8 cellular contexts compared by ENCODE assay signal in the genomic region with DNA sequence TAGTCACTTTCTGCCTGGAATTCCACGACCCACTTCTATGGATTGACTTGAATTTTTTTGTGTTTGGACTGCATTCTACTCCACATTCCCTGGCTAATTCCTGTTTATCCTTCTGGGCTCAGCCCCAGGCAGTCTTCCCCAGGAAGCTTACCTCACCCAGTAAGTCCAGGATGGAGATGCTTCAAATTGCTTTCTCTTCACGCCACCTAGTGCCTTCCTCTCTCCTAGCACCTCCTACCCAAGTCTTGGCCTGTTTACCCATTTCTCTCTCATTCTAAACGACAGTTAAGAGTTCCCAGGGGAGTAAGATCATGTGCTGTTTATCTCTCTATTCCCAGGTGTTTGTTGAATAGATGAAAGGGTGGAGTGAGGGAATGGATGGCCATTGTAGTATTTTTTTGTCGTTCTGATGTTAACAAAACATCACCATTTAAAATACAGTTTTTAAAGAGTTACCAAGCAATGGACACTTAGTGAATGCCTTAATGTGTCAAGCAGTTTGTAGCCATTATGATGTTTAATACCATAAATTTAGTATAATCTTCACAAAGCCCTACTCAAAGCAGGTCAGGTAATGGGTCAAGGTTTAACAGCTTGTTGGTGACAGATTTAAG.
A peak's percentile ranks its signal among the peaks of the same experiment; 100 is the strongest.
DNase-seq lines count a peak whose midpoint lies in the region; ATAC-seq, FAIRE-seq and TF ChIP-seq lines count a peak whose summit lies in the region.

No MANE protein-coding gene starts in this region.

- no peak for TF ChIP-seq POLR2A in right lobe of liver (IDR thresholded peaks at IDR 0.05)

- no peak overlapping the region for H3K4me3 ChIP-seq in LNCaP clone FGC (ENCODE audit: low read depth, low read length)
- no peak overlapping the region for H3K4me3 ChIP-seq in right lobe of liver

- no peaks in the 10 kb centered on the region for H3K27me3 ChIP-seq in right lobe of liver

- no peak for FAIRE-seq in RCC 7860 (lab: Jason Lieb, UNC)

- ATAC-seq in GM21619 (IDR thresholded peaks at IDR 0.05; ENCODE audit: unreplicated experiment): peak; percentile 80
- peak; percentile 68 to 91 (median 80) for ATAC-seq in right lobe of liver

- intact Hi-C loops in right lobe of liver (cut with DNase I): no loop called here

- no peaks in the 10 kb centered on the region for H3K9me3 Mint-ChIP-seq in chondrocyte (ENCODE audit: low read depth)

- H3K36me3 Mint-ChIP-seq in chondrocyte (ENCODE audit: low read depth): no peaks in the 10 kb centered on the region

- no peaks in the 10 kb centered on the region for H3K27me3 Mint-ChIP-seq in chondrocyte (ENCODE audit: low read depth)

- H3K36me3 ChIP-seq in right lobe of liver: no peaks in the 10 kb centered on the region

- H3K27ac ChIP-seq in right lobe of liver: no peak overlapping the region

- TF ChIP-seq CTCF in LNCaP clone FGC (IDR thresholded peaks at IDR 0.05; ENCODE audit: control insufficient read depth, extremely low read depth, insufficient read depth) (peak; percentile 97), chondrocyte (IDR thresholded peaks at IDR 0.05) (peak; percentile 83), right lobe of liver (IDR thresholded peaks at IDR 0.05) (peak; percentile 31 to 43 (median 40))

- no peak overlapping the region for H3K4me3 Mint-ChIP-seq in chondrocyte (ENCODE audit: unreplicated experiment)

- WGBS in right lobe of liver (ENCODE audit: insufficient coverage, low coverage, low lambda C conversion rate, missing lambda C conversion rate): 9% methylated on average over 4 of the region's 4 CpGs

- peaks cover 22% of the 10 kb centered on the region for H3K4me1 Mint-ChIP-seq in chondrocyte (ENCODE audit: low read depth)

- no peaks in the 10 kb centered on the region for H3K4me1 ChIP-seq in right lobe of liver

- H3K27ac Mint-ChIP-seq in chondrocyte (ENCODE audit: unreplicated experiment): no peak overlapping the region

- DNase-seq in GF-D8 (lab: John Stamatoyannopoulos, UW) (peak; percentile 79), LNCaP clone FGC (ENCODE audit: low read depth) (peak; percentile 83), RCC 7860 (ENCODE audit: low spot score) (peak; percentile 55), chondrocyte (ENCODE audit: low spot score) (no peak), right lobe of liver (no peak), HK-2 (ENCODE audit: unreplicated experiment) (no peak), GOT3 (lab: John Stamatoyannopoulos, UW) (no peak)

- H3K9me3 ChIP-seq in right lobe of liver: no peaks in the 10 kb centered on the region

Comparison
In these comparisons a context has a peak if more than half of its experiments do, and no peak if none do; other contexts are left out.
1. DNase-seq: peak in GF-D8 (single experiment), LNCaP clone FGC (single experiment) and RCC 7860 (single experiment); none in chondrocyte (single experiment), right lobe of liver (0 of 3), HK-2 (single experiment) and GOT3 (single experiment).
2. CTCF ChIP-seq: peak in every context shown above with its lines; median percentile 97 in LNCaP clone FGC; 83 in chondrocyte; 40 in right lobe of liver.